20 cellular contexts compared by ENCODE assay signal in genomic region chr16:81449899-81450608, GRCh38. TPM values are rescaled to one million over a fixed set of nuclear protein-coding genes. Genes with fewer than 3 reads are reported as not detected.
DNase-seq lines count a peak whose midpoint lies in the region; ATAC-seq, FAIRE-seq and TF ChIP-seq lines count a peak whose summit lies in the region.
"Had no signal": no experiment of that assay in that cellular context is flagged by ENCODE, and none has a peak within 500 bp of the region (broad histone marks: within the 10 kb centered on the region; RNA-seq: fewer than 3 reads in every experiment).

No MANE protein-coding gene starts in this region.

- H3K4me1 Mint-ChIP-seq in mesothelial cell of epicardium, result peaks cover 52% of the 10 kb centered on the region

- peaks cover 1% of the 10 kb centered on the region for H3K36me3 Mint-ChIP-seq in mesothelial cell of epicardium

- H3K9ac ChIP-seq in OCI-LY1 (ENCODE audit: low read length), result no peak overlapping the region
- peak overlapping the region; percentile 17 to 97 for H3K9ac ChIP-seq in colonic mucosa (ENCODE audit: low read depth in 2 of 2, low read length in 2 of 2)

- H3K27me3 Mint-ChIP-seq in mesothelial cell of epicardium (ENCODE audit: low read depth), result no peaks in the 10 kb centered on the region

- H3K9me2 ChIP-seq in OCI-LY1 (ENCODE audit: low read depth, low read length), result no peaks in the 10 kb centered on the region

- H3K9me3 Mint-ChIP-seq in mesothelial cell of epicardium, result peaks cover 4% of the 10 kb centered on the region

- no peaks in the 10 kb centered on the region for H4K20me1 ChIP-seq in OCI-LY1 (ENCODE audit: insufficient read depth, low read length)

- H3K4me3 ChIP-seq in OCI-LY1 (ENCODE audit: low read depth, low read length, poor library complexity, severe bottlenecking), result no peak overlapping the region
- H3K4me3 ChIP-seq in colonic mucosa, result no peak overlapping the region
- H3K4me3 ChIP-seq in neutrophil (ENCODE audit: low read depth in 1 of 2, low read length in 1 of 2), result no peak overlapping the region
- H3K4me3 ChIP-seq: left ventricle myocardium inferior, right atrium auricular region had no signal

- DNase-seq in COLO668 (lab: John Stamatoyannopoulos, UW; ENCODE audit: unreplicated experiment) (peak; percentile 21), colonic mucosa (no peak), frontal cortex (ENCODE audit: low spot score in 2 of 2) (no peak), mesothelial cell of epicardium (ENCODE audit: low spot score in 2 of 2, unreplicated experiment in 2 of 2) (no peak)
- DNase-seq: activated naive CD4-positive, alpha-beta T cell treated with Interleukin-2 at 50 U/mL for 16 hours; C1 segment of cervical spinal cord; effector CD8-positive, alpha-beta T cell; left ventricle myocardium inferior; MM.1S; NCI-H2029 treated with DMSO at 0.1 percent for 48 hours; NCI-H69; nephron progenitor cell; RPMI8226; stimulated activated CD4-positive, alpha-beta T cell treated with anti-CD3 and anti-CD28 coated beads, Interleukin-1b, Interleukin-23, amount 100 ng/mL, for 48 hours; SW 1271 had no signal

- peaks cover 93% of the 10 kb centered on the region for H3K79me2 ChIP-seq in OCI-LY1 (ENCODE audit: insufficient read depth, low read length)

- no peaks in the 10 kb centered on the region for H3K27me3 ChIP-seq in OCI-LY1 (ENCODE audit: insufficient read depth, low read length)
- no peaks in the 10 kb centered on the region for H3K27me3 ChIP-seq in colonic mucosa
- H3K27me3 ChIP-seq in neutrophil, result no peaks in the 10 kb centered on the region
- H3K27me3 ChIP-seq: right atrium auricular region had no signal

- H3F3A ChIP-seq in OCI-LY1 (ENCODE audit: insufficient read depth, low read length), result no peaks in the 10 kb centered on the region

- H3K4me1 ChIP-seq in OCI-LY1 (ENCODE audit: insufficient read depth, low read length, severe bottlenecking), result peaks cover 70% of the 10 kb centered on the region
- peaks cover 26% of the 10 kb centered on the region for H3K4me1 ChIP-seq in colonic mucosa
- peaks cover 81 to 83% of the 10 kb centered on the region in 2 experiments for H3K4me1 ChIP-seq in neutrophil (ENCODE audit: control insufficient read depth in 1 of 2, insufficient read depth in 1 of 2, low read depth in 1 of 2, low read length in 1 of 2)

- H3K27ac Mint-ChIP-seq in mesothelial cell of epicardium, result no peak overlapping the region
- H3K27ac Mint-ChIP-seq: nephron progenitor cell had no signal

- no peak overlapping the region for H3K4me2 ChIP-seq in OCI-LY1 (ENCODE audit: low read length)

- no peak overlapping the region for H2AFZ ChIP-seq in OCI-LY1 (ENCODE audit: low read length)

- TF ChIP-seq CTCF in OCI-LY1 (IDR thresholded peaks at IDR 0.05; ENCODE audit: low read length), result no peak
- no peak for TF ChIP-seq CTCF in colonic mucosa (IDR thresholded peaks at IDR 0.05)
- no peak for TF ChIP-seq CTCF in neutrophil (IDR thresholded peaks at IDR 0.05)
- no peak for TF ChIP-seq CTCF in mesothelial cell of epicardium (IDR thresholded peaks at IDR 0.05; ENCODE audit: unreplicated experiment)

- FAIRE-seq in frontal cortex (lab: Jason Lieb, UNC), result no peak
- FAIRE-seq: bronchial epithelial cell had no signal

- peaks cover 16% of the 10 kb centered on the region for H3K36me3 ChIP-seq in OCI-LY1 (ENCODE audit: insufficient read depth, low read length)
- no peaks in the 10 kb centered on the region for H3K36me3 ChIP-seq in colonic mucosa
- H3K36me3 ChIP-seq in neutrophil, result no peaks in the 10 kb centered on the region
- H3K36me3 ChIP-seq: left ventricle myocardium inferior, right atrium auricular region had no signal

- ATAC-seq in HG03159 (IDR thresholded peaks at IDR 0.05; ENCODE audit: unreplicated experiment), result no peak

- H3K4me3 Mint-ChIP-seq in mesothelial cell of epicardium, result no peak overlapping the region
- H3K4me3 Mint-ChIP-seq: nephron progenitor cell had no signal

- H3K27ac ChIP-seq in OCI-LY1 (ENCODE audit: low read depth, low read length, poor library complexity, severe bottlenecking) (peak overlapping the region; percentile 83), colonic mucosa (no peak overlapping the region), neutrophil (peak overlapping the region; percentile 99)
- H3K27ac ChIP-seq: left ventricle myocardium inferior, right atrium auricular region had no signal

- intact Hi-C loops in colonic mucosa (cut with DNase I), result loop anchor here (10.0 kb wide), 1 partner anchor 105 kb away; no protein-coding TSS in a partner anchor

- H3K9me3 ChIP-seq in OCI-LY1 (ENCODE audit: low read length), result no peaks in the 10 kb centered on the region
- no peaks in the 10 kb centered on the region for H3K9me3 ChIP-seq in colonic mucosa
- H3K9me3 ChIP-seq in neutrophil, result no peaks in the 10 kb centered on the region
- H3K9me3 ChIP-seq: left ventricle myocardium inferior, right atrium auricular region had no signal

RNA-seq across cellular contexts. Expression of gene CMIP, which starts 5.4 kb away (rescaled TPM):
- total RNA-seq in colonic mucosa (100 to 1,000 TPM in 1 of 2 donors, 10 to 100 TPM in 1; 83.4 to 107 TPM), frontal cortex (18.8 TPM), mesothelial cell of epicardium (70.0 to 74.9 TPM (median 71.0 TPM) in 3 replicates)
